In genomic region chr1:154334647-154335350, GRCh38 we compare ENCODE assay signal across 8 cellular contexts. TPM values are rescaled to one million over a fixed set of nuclear protein-coding genes. Genes with fewer than 3 reads are reported as not detected.
A peak's percentile ranks its signal among the peaks of the same experiment; 100 is the strongest.
DNase-seq lines count a peak whose midpoint lies in the region; ATAC-seq and TF ChIP-seq lines count a peak whose summit lies in the region.

No MANE protein-coding gene starts in this region.

- peak; percentile 82 to 92 (median 90) for DNase-seq in CD4-positive, alpha-beta T cell
- peak; percentile 90 for DNase-seq in H7
- peak; percentile 91 for DNase-seq in NCI-H345 treated with DMSO at 0.1 percent for 48 hours (lab: John Stamatoyannopoulos, UW; ENCODE audit: unreplicated experiment)
- DNase-seq in activated CD4-positive, alpha-beta T cell treated with anti-CD3 and anti-CD28 coated beads for 24 hours (ENCODE audit: low read depth in 2 of 2), result peak; percentile 89 to 93
- DNase-seq in central memory CD8-positive, alpha-beta T cell (ENCODE audit: low spot score in 2 of 2), result peak; percentile 82 to 85
- DNase-seq in left colon, result peak; percentile 80 to 91
- DNase-seq in stimulated activated CD4-positive, alpha-beta T cell treated with anti-CD3 and anti-CD28 coated beads, Interleukin-4, amount 100 ng/mL, for 24 hours, result peak; percentile 94

- POLR2A ChIA-PET in CD4-positive, alpha-beta T cell (lab: Charles Lee), result interaction anchor here (0.7 to 5.7 kb wide), 23 partner anchors 8 to 639 kb away, joined by 3 to 94 read pairs (median 5); partner anchors contain the start of gene ATP8B2

- peaks cover 81% of the 10 kb centered on the region for H3K4me1 Mint-ChIP-seq in CD4-positive, alpha-beta T cell (ENCODE audit: low read depth)
- H3K4me1 Mint-ChIP-seq in central memory CD8-positive, alpha-beta T cell, result peaks cover 64% of the 10 kb centered on the region

- H3K4me3 Mint-ChIP-seq in CD4-positive, alpha-beta T cell, result peak overlapping the region; percentile 77
- peak overlapping the region; percentile 19 for H3K4me3 Mint-ChIP-seq in central memory CD8-positive, alpha-beta T cell

- peak; percentile 95 for ATAC-seq in CD4-positive, alpha-beta T cell (ENCODE audit: poor library complexity)
- peak; percentile 96 for ATAC-seq in central memory CD8-positive, alpha-beta T cell (replicated peaks; ENCODE audit: extremely low read depth, poor library complexity, severe bottlenecking)
- ATAC-seq in left colon (peak; percentile 85), HG02623 (IDR thresholded peaks at IDR 0.05; ENCODE audit: unreplicated experiment) (no peak)

- H3K27ac Mint-ChIP-seq in CD4-positive, alpha-beta T cell, result peak overlapping the region; percentile 75
- peak overlapping the region; percentile 84 for H3K27ac Mint-ChIP-seq in central memory CD8-positive, alpha-beta T cell (ENCODE audit: low read depth)

- H3K27ac ChIP-seq in CD4-positive, alpha-beta T cell (ENCODE audit: low read depth, low read length), result peak overlapping the region; percentile 42

- H3K27me3 ChIP-seq in CD4-positive, alpha-beta T cell (ENCODE audit: control insufficient read depth, insufficient read depth, low read length), result no peaks in the 10 kb centered on the region
- no peaks in the 10 kb centered on the region for H3K27me3 ChIP-seq in H7 (ENCODE audit: control insufficient read depth, insufficient read depth, low read length)

- no peaks in the 10 kb centered on the region for H3K27me3 Mint-ChIP-seq in CD4-positive, alpha-beta T cell
- no peaks in the 10 kb centered on the region for H3K27me3 Mint-ChIP-seq in central memory CD8-positive, alpha-beta T cell

- TF ChIP-seq CTCF in CD4-positive, alpha-beta T cell (IDR thresholded peaks at IDR 0.05), result peak; percentile 96

- CTCF ChIA-PET in CD4-positive, alpha-beta T cell (lab: Charles Lee), result interaction anchor here (0.6 to 4.4 kb wide), 28 partner anchors 10 to 639 kb away, joined by 3 to 61 read pairs (median 4); partner anchors contain the start of gene ATP8B2

- H3K36me3 Mint-ChIP-seq in CD4-positive, alpha-beta T cell (ENCODE audit: low read depth), result peaks cover 84% of the 10 kb centered on the region
- peaks cover 54% of the 10 kb centered on the region for H3K36me3 Mint-ChIP-seq in central memory CD8-positive, alpha-beta T cell (ENCODE audit: insufficient read depth)

- H3K36me3 ChIP-seq in H7 (replicated peaks; ENCODE audit: control insufficient read depth, insufficient read depth, low read length), result peaks cover 33% of the 10 kb centered on the region

- H3K4me3 ChIP-seq in H7 (ENCODE audit: insufficient read depth, low read depth, low read length), result no peak overlapping the region

- H3K9me3 ChIP-seq in CD4-positive, alpha-beta T cell (ENCODE audit: control insufficient read depth, low read length), result no peaks in the 10 kb centered on the region

- intact Hi-C loops in CD4-positive, alpha-beta T cell (cut with DNase I, micrococcal nuclease), result loop anchor here (1.0 to 5.0 kb wide), 6 partner anchors 8 to 148 kb away; partner anchors contain the start of gene HAX1 (in 2 of the 2)
- intact Hi-C loops in left colon (cut with DNase I, micrococcal nuclease), result no loop called here

- H3K9me3 Mint-ChIP-seq in CD4-positive, alpha-beta T cell, result no peaks in the 10 kb centered on the region
- no peaks in the 10 kb centered on the region for H3K9me3 Mint-ChIP-seq in central memory CD8-positive, alpha-beta T cell

RNA-seq across cellular contexts. Expression of gene ATP8B2, which starts 9.5 kb away (rescaled TPM):
- total RNA-seq in CD4-positive, alpha-beta T cell, result 10 to 100 TPM; 72.7 to 80.7 TPM
- total RNA-seq in H7 (2014; rRNA removed; shearing (Covaris generic)), result 62.0 and 73.2 TPM in 2 replicates
- 10 to 100 TPM in 1 of 2 donors, 1 to 10 TPM in 1; 4.5 to 11.9 TPM for total RNA-seq in left colon

RNA-seq across cellular contexts. Expression of gene AQP10, which starts 13.9 kb away (rescaled TPM):
- total RNA-seq in CD4-positive, alpha-beta T cell, result not detected
- total RNA-seq in H7 (2014; rRNA removed; shearing (Covaris generic)), result not detected in 2 replicates
- not detected for total RNA-seq in left colon

Comparison
In these comparisons a context has a peak if more than half of its experiments do, and no peak if none do; other contexts are left out.
1. intact Hi-C loops: an anchor here in CD4-positive, alpha-beta T cell (1.0 to 5.0 kb wide); none called in left colon.